ENCODE assay signal across 8 cellular contexts in the genomic region with DNA sequence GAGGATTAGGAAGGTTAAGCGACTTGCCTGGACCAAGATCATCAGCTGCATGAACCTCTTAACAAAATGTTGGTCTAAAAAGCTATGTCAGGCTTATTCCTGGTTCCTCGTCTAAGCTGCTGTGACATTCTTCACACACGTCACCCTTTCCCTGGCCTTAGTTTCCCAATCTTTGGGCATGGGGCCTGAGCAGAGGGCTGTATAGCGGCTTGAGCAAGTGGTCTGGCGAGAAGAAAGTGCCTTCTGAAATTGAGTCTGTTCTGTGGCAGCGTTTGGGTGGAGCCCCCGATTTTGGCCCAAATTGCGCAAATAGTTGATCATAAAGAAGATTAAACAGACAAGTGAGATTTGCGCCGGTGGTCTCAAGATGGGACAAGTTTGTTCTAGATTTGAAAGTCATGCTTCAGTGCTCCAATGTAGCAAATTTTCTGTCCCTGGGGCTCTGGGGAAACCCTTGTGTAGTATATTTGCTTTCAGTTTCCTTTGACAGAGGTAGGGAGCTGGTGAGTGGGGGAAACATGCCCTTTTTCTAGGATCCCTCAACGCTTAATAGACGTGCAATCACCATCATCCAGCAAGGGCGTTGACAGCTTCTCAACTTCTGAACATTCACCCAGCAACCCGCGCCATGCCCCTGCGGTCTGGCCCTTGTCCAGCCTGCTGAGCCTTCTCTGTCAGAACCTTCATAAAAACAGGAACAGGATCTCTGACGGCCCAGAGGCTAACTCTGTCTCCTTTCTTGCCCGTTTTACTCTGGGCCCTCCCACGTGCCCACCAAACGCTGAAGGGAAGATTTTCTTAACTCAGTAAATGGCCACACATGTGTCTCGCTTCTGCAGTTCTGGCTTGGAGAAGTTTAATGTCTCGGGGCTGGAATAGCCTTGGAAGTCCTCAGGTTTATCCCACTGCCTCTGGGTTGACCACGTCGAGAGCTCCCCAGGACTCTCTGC. TPM values are rescaled to one million over a fixed set of nuclear protein-coding genes. Genes with fewer than 3 reads are reported as not detected.
DNase-seq lines count a peak whose midpoint lies in the region; ATAC-seq and TF ChIP-seq lines count a peak whose summit lies in the region.

No MANE protein-coding gene starts in this region.

- no peaks in the 10 kb centered on the region for H3K9me3 Mint-ChIP-seq in T-helper 2 cell treated with Interferon-gamma antibody and Interleukin-4, amounts not matched to agents 5 μg/mL and 100 μg/mL, for 36 hours

- peak overlapping the region; percentile 78 for H3K27ac Mint-ChIP-seq in T-helper 2 cell treated with Interferon-gamma antibody and Interleukin-4, amounts not matched to agents 5 μg/mL and 100 μg/mL, for 36 hours

- no peaks in the 10 kb centered on the region for H3K27me3 Mint-ChIP-seq in T-helper 2 cell treated with Interferon-gamma antibody and Interleukin-4, amounts not matched to agents 5 μg/mL and 100 μg/mL, for 36 hours (ENCODE audit: low read depth)

- H3K4me1 ChIP-seq in gastroesophageal sphincter: no peaks in the 10 kb centered on the region

- no peak overlapping the region for H3K27ac ChIP-seq in gastroesophageal sphincter

- H3K4me1 Mint-ChIP-seq in T-helper 2 cell treated with Interferon-gamma antibody and Interleukin-4, amounts not matched to agents 5 μg/mL and 100 μg/mL, for 36 hours (ENCODE audit: low read depth): peaks cover 41% of the 10 kb centered on the region

- no peaks in the 10 kb centered on the region for H3K9me3 ChIP-seq in gastroesophageal sphincter

- DNase-seq in activated CD4-positive, alpha-beta T cell treated with anti-CD3 and anti-CD28 coated beads for 24 hours (ENCODE audit: low read depth in 2 of 2): peak; percentile 10 to 25
- no peak for DNase-seq in activated CD4-positive, alpha-beta T cell treated with anti-CD3 and anti-CD28 coated beads, Interleukin-2, amount 50 U/mL, for 4 hours
- DNase-seq in T-helper 2 cell treated with Interferon-gamma antibody and Interleukin-4, amounts not matched to agents 5 μg/mL and 100 μg/mL, for 36 hours (ENCODE audit: low spot score): peak; percentile 28
- peak; percentile 16 to 19 for DNase-seq in stimulated activated CD4-positive, alpha-beta T cell treated with anti-CD3 and anti-CD28 coated beads, Interleukin-4, amount 100 ng/mL, for 4 hours
- DNase-seq in A172 (ENCODE audit: low spot score) (no peak), iPS-NIHi11 (ENCODE audit: low spot score) (no peak)

- ATAC-seq in HG03060 (IDR thresholded peaks at IDR 0.05; ENCODE audit: low read depth, unreplicated experiment): peak; percentile 59
- peak; percentile 41 for ATAC-seq in gastroesophageal sphincter

- peaks cover 21% of the 10 kb centered on the region for H3K27me3 ChIP-seq in gastroesophageal sphincter

- no peaks in the 10 kb centered on the region for H3K36me3 ChIP-seq in gastroesophageal sphincter

- peak overlapping the region; percentile 64 for H3K4me3 Mint-ChIP-seq in T-helper 2 cell treated with Interferon-gamma antibody and Interleukin-4, amounts not matched to agents 5 μg/mL and 100 μg/mL, for 36 hours

- no peaks in the 10 kb centered on the region for H3K36me3 Mint-ChIP-seq in T-helper 2 cell treated with Interferon-gamma antibody and Interleukin-4, amounts not matched to agents 5 μg/mL and 100 μg/mL, for 36 hours (ENCODE audit: low read depth)

- no peak overlapping the region for H3K4me3 ChIP-seq in gastroesophageal sphincter

- TF ChIP-seq POLR2A in gastroesophageal sphincter (IDR thresholded peaks at IDR 0.05): no peak

- no peak for TF ChIP-seq CTCF in gastroesophageal sphincter (IDR thresholded peaks at IDR 0.05)

- no peak for TF ChIP-seq EP300 in gastroesophageal sphincter (IDR thresholded peaks at IDR 0.05)

- WGBS in gastroesophageal sphincter (ENCODE audit: low coverage in 1 of 2), 2 donors: 79 to 88% methylated on average over 11 to 21 of the region's 24 CpGs

RNA-seq across cellular contexts. Expression of gene CCND2, which starts 58.4 kb away (rescaled TPM):
- 100 to 1,000 TPM; 106 to 149 (median 136) TPM for total RNA-seq in gastroesophageal sphincter
- total RNA-seq in A172 (2014; rRNA removed; shearing (Covaris generic)): not detected in 2 replicates

Comparison
In these comparisons a context has a peak if more than half of its experiments do, and no peak if none do; other contexts are left out.
1. DNase-seq: peak in activated CD4-positive, alpha-beta T cell treated with anti-CD3 and anti-CD28 coated beads for 24 hours (2 of 2), T-helper 2 cell treated with Interferon-gamma antibody and Interleukin-4, amounts not matched to agents 5 μg/mL and 100 μg/mL, for 36 hours (single experiment) and stimulated activated CD4-positive, alpha-beta T cell treated with anti-CD3 and anti-CD28 coated beads, Interleukin-4, amount 100 ng/mL, for 4 hours (2 of 2); none in activated CD4-positive, alpha-beta T cell treated with anti-CD3 and anti-CD28 coated beads, Interleukin-2, amount 50 U/mL, for 4 hours (0 of 2), A172 (single experiment) and iPS-NIHi11 (single experiment).
2. RNA of gene CCND2, which starts 58.4 kb away (total RNA-seq): 106 to 149 TPM in gastroesophageal sphincter; not detected in A172; every median in the first group is over 100 times any median in the second.